ENCODE assay signal across 21 cellular contexts in the genomic region with DNA sequence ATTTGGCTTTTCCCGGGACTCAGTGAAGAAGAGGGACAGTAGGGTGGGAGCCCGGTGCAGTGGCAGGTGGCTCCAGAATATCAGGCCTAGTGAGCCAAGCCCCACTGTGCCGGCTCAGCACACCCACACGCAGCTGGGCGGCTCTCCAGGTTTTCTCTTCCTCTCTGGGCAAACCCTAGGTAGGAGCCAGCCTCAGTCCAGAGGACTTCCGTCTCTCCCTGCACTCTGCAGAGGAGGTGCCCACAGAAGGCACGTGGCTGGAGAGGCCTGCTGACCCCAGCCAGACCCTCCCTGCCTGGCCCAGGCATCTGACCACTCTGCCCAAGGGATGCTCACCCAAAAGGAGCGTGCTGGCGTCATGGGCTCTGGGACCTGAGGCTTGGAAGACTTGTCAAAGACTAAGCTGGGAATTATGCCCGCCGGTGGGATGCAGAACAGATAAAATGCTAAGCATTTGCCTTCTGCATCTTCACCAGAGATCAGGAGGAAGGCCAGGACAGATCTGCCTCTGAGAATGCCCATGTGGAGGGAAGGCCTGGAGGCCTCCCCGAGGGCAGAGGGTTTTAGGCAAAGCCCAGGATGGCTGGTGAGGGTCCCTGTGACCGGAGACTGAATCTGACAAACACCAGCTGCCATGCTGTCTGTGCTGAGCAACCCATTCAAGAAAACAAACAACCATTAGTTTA. TPM values are rescaled to one million over a fixed set of nuclear protein-coding genes. Genes with fewer than 3 reads are reported as not detected.
"Had no signal": no experiment of that assay in that cellular context is flagged by ENCODE, and none has a peak within 500 bp of the region (broad histone marks: within the 10 kb centered on the region; RNA-seq: fewer than 3 reads in every experiment).

No MANE protein-coding gene starts in this region.

- H3K9me3 ChIP-seq: lower lobe of right lung, neutrophil, psoas muscle, suprapubic skin, upper lobe of left lung had no signal

- H3K4me3 ChIP-seq: esophagus muscularis mucosa, lower lobe of right lung, psoas muscle, suprapubic skin, upper lobe of left lung had no signal

- H3K4me1 ChIP-seq: esophagus muscularis mucosa, lower lobe of right lung, psoas muscle, suprapubic skin, upper lobe of left lung had no signal

- H3K27me3 ChIP-seq: brain microvascular endothelial cell, neutrophil, upper lobe of left lung had no signal

- H3K36me3 ChIP-seq: brain microvascular endothelial cell, esophagus muscularis mucosa, lower lobe of right lung, neutrophil, suprapubic skin, upper lobe of left lung had no signal

- DNase-seq: activated CD4-positive, alpha-beta T cell treated with anti-CD3 and anti-CD28 coated beads for 1 hour; activated CD4-positive, alpha-beta T cell treated with anti-CD3 and anti-CD28 coated beads, Interleukin-2, amount 50 U/mL, for 48 hours; activated gamma-delta T cell treated with Interleukin-2 at 50 U/mL for 16 hours; activated naive CD8-positive, alpha-beta T cell treated with anti-CD3 and anti-CD28 coated beads for 36 hours; activated T-cell treated with anti-CD3 and anti-CD28 coated beads, Interleukin-2, amount 50 U/mL, for 72 hours; brain microvascular endothelial cell; cerebellar nuclear complex; dermis blood vessel endothelial cell; foreskin fibroblast; immature natural killer cell; left cardiac atrium; naive thymus-derived CD4-positive, alpha-beta T cell; psoas muscle; stimulated activated CD4-positive, alpha-beta T cell treated with anti-CD3 and anti-CD28 coated beads, Interleukin-2, amount 100 ng/mL, for 24 hours; stimulated activated naive CD4-positive, alpha-beta T cell; upper lobe of left lung had no signal

- ATAC-seq: activated T-cell treated with anti-CD3 and anti-CD28 coated beads, Interleukin-2, amount 50 U/mL, for 72 hours; lower lobe of right lung; naive thymus-derived CD4-positive, alpha-beta T cell; psoas muscle; sciatic nerve had no signal

- H3K27ac ChIP-seq: brain microvascular endothelial cell, esophagus muscularis mucosa, lower lobe of right lung, neutrophil, psoas muscle, suprapubic skin, upper lobe of left lung had no signal

RNA-seq across cellular contexts. Expression of a gene that starts 40.2 kb away (rescaled TPM):
- total RNA-seq: dermis blood vessel endothelial cell, esophagus muscularis mucosa, left cardiac atrium, lower lobe of right lung, psoas muscle had no signal
- polyA plus RNA-seq: immature natural killer cell; naive thymus-derived CD4-positive, alpha-beta T cell had no signal
